23 cellular contexts compared by ENCODE assay signal in genomic region chr2:136538489-136538888, GRCh38.
"Had no signal": no experiment of that assay in that cellular context is flagged by ENCODE, and none has a peak within 500 bp of the region (broad histone marks: within the 10 kb centered on the region; RNA-seq: fewer than 3 reads in every experiment).

No MANE protein-coding gene starts in this region.

- DNase-seq: activated CD8-positive, alpha-beta memory T cell treated with anti-CD3 and anti-CD28 coated beads for 24 hours; activated CD8-positive, alpha-beta memory T cell treated with anti-CD3 and anti-CD28 coated beads, Interleukin-2, amount 50 U/mL, for 48 hours; activated effector memory CD4-positive, alpha-beta T cell treated with anti-CD3 and anti-CD28 coated beads, Interleukin-2, amount 50 U/mL, for 16 hours; activated naive CD4-positive, alpha-beta T cell treated with anti-CD3 and anti-CD28 coated beads, Interleukin-2, amount 50 U/mL, for 16 hours; activated T-cell treated with anti-CD3 and anti-CD28 coated beads, Interleukin-2, amount 50 U/mL, for 72 hours; effector CD8-positive, alpha-beta T cell; kidney; left lung; mesenchymal stem cell; naive thymus-derived CD8-positive, alpha-beta T cell; pancreas; stimulated activated CD4-positive, alpha-beta T cell treated with anti-CD3 and anti-CD28 coated beads, Interleukin-12 subunit alpha, Interleukin-12 subunit beta, amount 100 ng/mL, for 4 hours; stimulated activated CD4-positive, alpha-beta T cell treated with anti-CD3 and anti-CD28 coated beads, Interleukin-1b, Interleukin-23, amount 100 ng/mL, for 48 hours; stimulated activated CD8-positive, alpha-beta memory T cell treated with anti-CD3 and anti-CD28 coated beads, Interleukin-4, amount 100 ng/mL, for 48 hours; stimulated activated naive CD4-positive, alpha-beta T cell; T-cell; T-helper 9 cell; tibial artery had no signal

- H3K27me3 Mint-ChIP-seq: dendritic cell treated with granulocyte-macrophage colony-stimulating factor and Interleukin-4, amounts not matched to agents 40 ng/mL and 50 ng/mL, for 4 days had no signal

- H3K36me3 Mint-ChIP-seq: naive thymus-derived CD8-positive, alpha-beta T cell; T-cell had no signal

- H3K4me1 ChIP-seq: breast epithelium, esophagus muscularis mucosa, left lung, pancreas, tibial artery had no signal

- H3K4me3 ChIP-seq: breast epithelium, esophagus muscularis mucosa, left lung, pancreas, tibial artery had no signal

- H3K9me3 ChIP-seq: breast epithelium, esophagus muscularis mucosa, left lung, pancreas, tibial artery had no signal

- H3K4me1 Mint-ChIP-seq: naive thymus-derived CD8-positive, alpha-beta T cell; T-cell had no signal

- FAIRE-seq: astrocyte, kidney, pancreas had no signal

- H3K4me3 Mint-ChIP-seq: activated T-cell treated with anti-CD3 and anti-CD28 coated beads, Interleukin-2, amount 50 U/mL, for 72 hours; dendritic cell treated with granulocyte-macrophage colony-stimulating factor and Interleukin-4, amounts not matched to agents 40 ng/mL and 50 ng/mL, for 4 days; naive thymus-derived CD8-positive, alpha-beta T cell; T-cell had no signal

- H3K27ac Mint-ChIP-seq: activated T-cell treated with anti-CD3 and anti-CD28 coated beads, Interleukin-2, amount 50 U/mL, for 72 hours; dendritic cell treated with granulocyte-macrophage colony-stimulating factor and Interleukin-4, amounts not matched to agents 40 ng/mL and 50 ng/mL, for 4 days; naive thymus-derived CD8-positive, alpha-beta T cell; T-cell had no signal

- H3K9me3 Mint-ChIP-seq: activated T-cell treated with anti-CD3 and anti-CD28 coated beads, Interleukin-2, amount 50 U/mL, for 72 hours; dendritic cell treated with granulocyte-macrophage colony-stimulating factor and Interleukin-4, amounts not matched to agents 40 ng/mL and 50 ng/mL, for 4 days; naive thymus-derived CD8-positive, alpha-beta T cell had no signal

- H3K36me3 ChIP-seq: breast epithelium, esophagus muscularis mucosa, left lung, pancreas, tibial artery had no signal

- ATAC-seq: activated CD4-positive, CD25-positive, alpha-beta regulatory T cell treated with anti-CD3 and anti-CD28 coated beads, Interleukin-2, amount 50 U/mL, for 24 hours; activated T-cell treated with anti-CD3 and anti-CD28 coated beads, Interleukin-2, amount 50 U/mL, for 72 hours; left lung; naive thymus-derived CD8-positive, alpha-beta T cell; pancreas; T-cell had no signal

- H3K27ac ChIP-seq: breast epithelium, esophagus muscularis mucosa, left lung, pancreas, tibial artery had no signal

- H3K27me3 ChIP-seq: breast epithelium, esophagus muscularis mucosa, left lung, pancreas, tibial artery had no signal
